Comparison of ENCODE assay signal across 11 cellular contexts in the genomic region with DNA sequence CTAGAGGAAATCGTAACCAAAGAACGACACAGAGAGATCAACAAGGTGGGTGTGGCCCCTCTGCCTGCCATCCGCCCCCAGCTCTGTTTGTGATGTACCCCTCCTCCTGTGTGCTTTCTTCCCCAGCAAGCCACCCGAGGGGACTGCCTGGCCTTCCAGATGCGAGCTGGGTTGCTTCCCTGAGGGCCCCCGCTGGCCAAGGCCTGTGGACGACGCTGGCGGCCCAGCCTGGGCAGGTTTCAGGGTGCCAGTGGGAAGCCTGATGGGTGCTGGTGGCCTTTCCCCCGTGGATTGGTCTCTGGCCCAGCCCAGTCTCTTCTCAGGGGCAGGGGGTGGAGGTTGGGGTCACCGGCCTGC. TPM values are rescaled to one million over a fixed set of nuclear protein-coding genes. Genes with fewer than 3 reads are reported as not detected.
A peak's percentile ranks its signal among the peaks of the same experiment; 100 is the strongest.
DNase-seq lines count a peak whose midpoint lies in the region; ATAC-seq and TF ChIP-seq lines count a peak whose summit lies in the region.
"Had no signal": no experiment of that assay in that cellular context is flagged by ENCODE, and none has a peak within 500 bp of the region (broad histone marks: within the 10 kb centered on the region; RNA-seq: fewer than 3 reads in every experiment).

No MANE protein-coding gene starts in this region.

- H3K4me1 ChIP-seq in adipocyte (ENCODE audit: control insufficient read depth, insufficient read depth, low read length): peaks cover 46% of the 10 kb centered on the region

- H3K4me3 ChIP-seq in GM06990 (replicated peaks; ENCODE audit: low read depth, low read length): peak overlapping the region; percentile 79; the same call in 1 of the 2 replicates
- peak overlapping the region; percentile 96 for H3K4me3 ChIP-seq in adipocyte (ENCODE audit: low read length)

- peak overlapping the region; percentile 97 for H3K9ac ChIP-seq in adipocyte (ENCODE audit: low read length)

- no peaks in the 10 kb centered on the region for H3K9me3 ChIP-seq in adipocyte (ENCODE audit: control insufficient read depth, low read length)

- H3K36me3 ChIP-seq in GM06990 (ENCODE audit: control insufficient read depth, insufficient read depth, low read length) (peaks cover 10% of the 10 kb centered on the region), adipocyte (ENCODE audit: control insufficient read depth, insufficient read depth, low read length, severe bottlenecking) (peaks cover 6% of the 10 kb centered on the region)

- TF ChIP-seq CTCF in 22Rv1 (IDR thresholded peaks at IDR 0.05) (no peak), GM06990 (IDR thresholded peaks at IDR 0.05; ENCODE audit: insufficient read depth, low read length, poor library complexity, severe bottlenecking) (no peak), mesothelial cell of epicardium (IDR thresholded peaks at IDR 0.05; ENCODE audit: unreplicated experiment) (no peak)

- no peaks in the 10 kb centered on the region for H3K36me3 Mint-ChIP-seq in mesothelial cell of epicardium

- H3K9me3 Mint-ChIP-seq in mesothelial cell of epicardium: no peaks in the 10 kb centered on the region

- H3K27ac Mint-ChIP-seq in mesothelial cell of epicardium: no peak overlapping the region

- no peak for DNase-seq in GM06990 (ENCODE audit: extremely low read depth, insufficient read length)
- DNase-seq in adipocyte (ENCODE audit: low read depth): no peak
- DNase-seq in mesothelial cell of epicardium (ENCODE audit: low spot score in 2 of 2, unreplicated experiment in 2 of 2): no peak
- DNase-seq in NCI-H748 (lab: John Stamatoyannopoulos, UW; ENCODE audit: unreplicated experiment): no peak
- no peak for DNase-seq in occipital lobe (lab: John Stamatoyannopoulos, UW)
- no peak for DNase-seq in AG08396 (ENCODE audit: low spot score)
- DNase-seq: DMS53; stimulated activated CD4-positive, alpha-beta T cell treated with anti-CD3 and anti-CD28 coated beads, Interleukin-4, amount 100 ng/mL, for 4 hours had no signal

- H3K27ac ChIP-seq in 22Rv1: peak overlapping the region; percentile 88

- no peaks in the 10 kb centered on the region for H3K27me3 Mint-ChIP-seq in mesothelial cell of epicardium (ENCODE audit: low read depth)

- no peaks in the 10 kb centered on the region for H3K27me3 ChIP-seq in GM06990 (replicated peaks; ENCODE audit: control insufficient read depth, insufficient read depth, low read length)
- H3K27me3 ChIP-seq in adipocyte (replicated peaks; ENCODE audit: control insufficient read depth, insufficient read depth, low read length): no peaks in the 10 kb centered on the region

- H3K4me1 Mint-ChIP-seq in mesothelial cell of epicardium: peaks cover 48% of the 10 kb centered on the region

- no peak for ATAC-seq in GM18502 (IDR thresholded peaks at IDR 0.05; ENCODE audit: poor library complexity, unreplicated experiment)
- ATAC-seq: esophagus mucosa had no signal

- peak overlapping the region; percentile 90 for H3K4me3 Mint-ChIP-seq in mesothelial cell of epicardium

RNA-seq across cellular contexts. Expression of gene ARL6IP4, which starts 2.0 kb away (rescaled TPM):
- total RNA-seq in mesothelial cell of epicardium (120 to 133 TPM (median 122 TPM) in 3 replicates), occipital lobe (26.7 TPM)

RNA-seq across cellular contexts. Expression of gene OGFOD2, which starts 7.4 kb away (rescaled TPM):
- total RNA-seq in mesothelial cell of epicardium (13.8 to 15.0 TPM (median 14.9 TPM) in 3 replicates), occipital lobe (3.3 TPM)

RNA-seq across cellular contexts. Expression of gene ABCB9, which starts 16.2 kb away (rescaled TPM):
- total RNA-seq in mesothelial cell of epicardium: 14.9 to 16.7 TPM (median 16.1 TPM) in 3 replicates
- total RNA-seq in occipital lobe: 21.2 TPM
